Comparison of ENCODE assay signal across 36 cellular contexts in genomic region chr22:34588893-34589545, GRCh38.
"Had no signal": no experiment of that assay in that cellular context is flagged by ENCODE, and none has a peak within 500 bp of the region (broad histone marks: within the 10 kb centered on the region; RNA-seq: fewer than 3 reads in every experiment).

No MANE protein-coding gene starts in this region.

- H3K4me1 Mint-ChIP-seq: activated CD4-positive, alpha-beta memory T cell treated with anti-CD3 and anti-CD28 coated beads, Interleukin-2, amount 10 ng/mL, durations not matched to agents 7 days and 5 days; activated CD4-positive, alpha-beta T cell treated with anti-CD3 and anti-CD28 coated beads, Interleukin-2, amount 10 ng/mL, durations not matched to agents 7 days and 5 days; activated naive CD4-positive, alpha-beta T cell treated with anti-CD3 and anti-CD28 coated beads, Interleukin-2, amount 10 ng/mL, durations not matched to agents 7 days and 5 days; activated naive CD8-positive, alpha-beta T cell treated with anti-CD3 and anti-CD28 coated beads, Interleukin-2, amount 10 ng/mL, durations not matched to agents 7 days and 5 days; naive thymus-derived CD4-positive, alpha-beta T cell; stimulated activated naive B cell treated with anti-CD40 and anti-IgM and Interleukin-4, amounts not matched to agents 10 μg/mL and 1 μg/mL and 100 μg/mL, for 72 hours; T-helper 17 cell had no signal

- H3K9me3 Mint-ChIP-seq: activated T-cell treated with anti-CD3 and anti-CD28 coated beads, Interleukin-2, amount 50 U/mL, for 24 hours had no signal

- H3K27me3 ChIP-seq: ascending aorta, cardiac muscle cell, colonic mucosa, pancreas, stomach, suprapubic skin, tibial artery had no signal

- H3K4me3 Mint-ChIP-seq: activated CD4-positive, alpha-beta memory T cell treated with anti-CD3 and anti-CD28 coated beads, Interleukin-2, amount 10 ng/mL, durations not matched to agents 7 days and 5 days; activated CD4-positive, alpha-beta T cell treated with anti-CD3 and anti-CD28 coated beads, Interleukin-2, amount 10 ng/mL, durations not matched to agents 7 days and 5 days; activated naive CD4-positive, alpha-beta T cell treated with anti-CD3 and anti-CD28 coated beads, Interleukin-2, amount 10 ng/mL, durations not matched to agents 7 days and 5 days; activated naive CD8-positive, alpha-beta T cell treated with anti-CD3 and anti-CD28 coated beads, Interleukin-2, amount 10 ng/mL, durations not matched to agents 7 days and 5 days; activated T-cell treated with anti-CD3 and anti-CD28 coated beads, Interleukin-2, amount 50 U/mL, for 24 hours; brain; naive thymus-derived CD4-positive, alpha-beta T cell; stimulated activated naive B cell treated with anti-CD40 and anti-IgM and Interleukin-4, amounts not matched to agents 10 μg/mL and 1 μg/mL and 100 μg/mL, for 72 hours; T-helper 17 cell had no signal

- H3K4me1 ChIP-seq: ascending aorta, colonic mucosa, gastroesophageal sphincter, prostate gland had no signal

- H3K27ac ChIP-seq: ascending aorta, cardiac muscle cell, colonic mucosa, gastroesophageal sphincter, prostate gland, stomach, suprapubic skin, tibial artery had no signal

- H3K27ac Mint-ChIP-seq: activated CD4-positive, alpha-beta memory T cell treated with anti-CD3 and anti-CD28 coated beads, Interleukin-2, amount 10 ng/mL, durations not matched to agents 7 days and 5 days; activated CD4-positive, alpha-beta T cell treated with anti-CD3 and anti-CD28 coated beads, Interleukin-2, amount 10 ng/mL, durations not matched to agents 7 days and 5 days; activated naive CD4-positive, alpha-beta T cell treated with anti-CD3 and anti-CD28 coated beads, Interleukin-2, amount 10 ng/mL, durations not matched to agents 7 days and 5 days; activated naive CD8-positive, alpha-beta T cell treated with anti-CD3 and anti-CD28 coated beads, Interleukin-2, amount 10 ng/mL, durations not matched to agents 7 days and 5 days; activated T-cell treated with anti-CD3 and anti-CD28 coated beads, Interleukin-2, amount 50 U/mL, for 24 hours; brain; naive thymus-derived CD4-positive, alpha-beta T cell; stimulated activated naive B cell treated with anti-CD40 and anti-IgM and Interleukin-4, amounts not matched to agents 10 μg/mL and 1 μg/mL and 100 μg/mL, for 72 hours; T-helper 17 cell had no signal

- H3K4me3 ChIP-seq: ascending aorta, cardiac muscle cell, colonic mucosa, gastroesophageal sphincter, pancreas, prostate gland, smooth muscle cell, stomach, suprapubic skin, tibial artery had no signal

- H3K36me3 ChIP-seq: ascending aorta, cardiac muscle cell, colonic mucosa, gastroesophageal sphincter, pancreas, prostate gland, stomach, suprapubic skin, tibial artery had no signal

- DNase-seq: activated CD4-positive, alpha-beta memory T cell treated with anti-CD3 and anti-CD28 coated beads, Interleukin-2, amount 10 ng/mL, durations not matched to agents 7 days and 5 days; activated CD4-positive, alpha-beta T cell treated with anti-CD3 and anti-CD28 coated beads for 1 hour; activated CD4-positive, alpha-beta T cell treated with anti-CD3 and anti-CD28 coated beads, Interleukin-2, amount 10 ng/mL, durations not matched to agents 7 days and 5 days; activated CD8-positive, alpha-beta memory T cell treated with anti-CD3 and anti-CD28 coated beads, Interleukin-2, amount 50 U/mL, for 48 hours; activated gamma-delta T cell; activated naive CD4-positive, alpha-beta T cell treated with anti-CD3 and anti-CD28 coated beads, Interleukin-2, amount 10 ng/mL, durations not matched to agents 7 days and 5 days; activated naive CD8-positive, alpha-beta T cell treated with anti-CD3 and anti-CD28 coated beads, Interleukin-2, amount 10 ng/mL, durations not matched to agents 7 days and 5 days; activated T-cell treated with anti-CD3 and anti-CD28 coated beads, Interleukin-2, amount 50 U/mL, for 24 hours; cerebellar nuclear complex; colonic mucosa; effector CD8-positive, alpha-beta T cell; hippocampal formation; islet precursor cell; left cardiac atrium; left ventricle myocardium superior; mammary epithelial cell; midbrain; naive thymus-derived CD4-positive, alpha-beta T cell; nucleus accumbens; pancreas; retina; stimulated activated CD4-positive, alpha-beta T cell treated with anti-CD3 and anti-CD28 coated beads, Interleukin-1b, Interleukin-23, amount 100 ng/mL, for 48 hours; stimulated activated CD4-positive, alpha-beta T cell treated with anti-CD3 and anti-CD28 coated beads, Interleukin-4, amount 100 ng/mL, for 4 hours; stimulated activated CD8-positive, alpha-beta memory T cell treated with anti-CD3 and anti-CD28 coated beads, Interleukin-4, amount 100 ng/mL, for 48 hours; stimulated activated naive B cell treated with anti-CD40 and anti-IgM and Interleukin-4, amounts not matched to agents 10 μg/mL and 1 μg/mL and 100 μg/mL, for 72 hours; stomach; T-helper 17 cell; T1000; tibial artery had no signal

- H3K27me3 Mint-ChIP-seq: activated CD4-positive, alpha-beta memory T cell treated with anti-CD3 and anti-CD28 coated beads, Interleukin-2, amount 10 ng/mL, durations not matched to agents 7 days and 5 days; activated CD4-positive, alpha-beta T cell treated with anti-CD3 and anti-CD28 coated beads, Interleukin-2, amount 10 ng/mL, durations not matched to agents 7 days and 5 days; activated naive CD4-positive, alpha-beta T cell treated with anti-CD3 and anti-CD28 coated beads, Interleukin-2, amount 10 ng/mL, durations not matched to agents 7 days and 5 days; activated naive CD8-positive, alpha-beta T cell treated with anti-CD3 and anti-CD28 coated beads, Interleukin-2, amount 10 ng/mL, durations not matched to agents 7 days and 5 days; activated T-cell treated with anti-CD3 and anti-CD28 coated beads, Interleukin-2, amount 50 U/mL, for 24 hours; stimulated activated naive B cell treated with anti-CD40 and anti-IgM and Interleukin-4, amounts not matched to agents 10 μg/mL and 1 μg/mL and 100 μg/mL, for 72 hours; T-helper 17 cell had no signal

- H3K36me3 Mint-ChIP-seq: activated naive CD4-positive, alpha-beta T cell treated with anti-CD3 and anti-CD28 coated beads, Interleukin-2, amount 10 ng/mL, durations not matched to agents 7 days and 5 days; activated naive CD8-positive, alpha-beta T cell treated with anti-CD3 and anti-CD28 coated beads, Interleukin-2, amount 10 ng/mL, durations not matched to agents 7 days and 5 days; brain; naive thymus-derived CD4-positive, alpha-beta T cell; stimulated activated naive B cell treated with anti-CD40 and anti-IgM and Interleukin-4, amounts not matched to agents 10 μg/mL and 1 μg/mL and 100 μg/mL, for 72 hours had no signal

- H3K9me3 ChIP-seq: ascending aorta, colonic mucosa, pancreas, prostate gland, suprapubic skin had no signal

- FAIRE-seq: pancreas had no signal

- ATAC-seq: gastroesophageal sphincter; left cardiac atrium; left ventricle myocardium superior; naive thymus-derived CD4-positive, alpha-beta T cell; pancreas; stimulated activated naive B cell treated with anti-CD40 and anti-IgM and Interleukin-4, amounts not matched to agents 10 μg/mL and 1 μg/mL and 100 μg/mL, for 72 hours; T-helper 17 cell had no signal

- H3K4me2 ChIP-seq: smooth muscle cell had no signal
